Comparison of ENCODE assay signal across 8 cellular contexts in genomic region chr9:121698627-121699270, GRCh38. TPM values are rescaled to one million over a fixed set of nuclear protein-coding genes. Genes with fewer than 3 reads are reported as not detected.
DNase-seq lines count a peak whose midpoint lies in the region; ATAC-seq and TF ChIP-seq lines count a peak whose summit lies in the region.

No MANE protein-coding gene starts in this region.

- DNase-seq in GM13977 (ENCODE audit: low spot score) (peak; percentile 72), thoracic aorta (ENCODE audit: low spot score) (no peak), CD1c-positive myeloid dendritic cell (ENCODE audit: extremely low spot score) (no peak), midbrain (lab: John Stamatoyannopoulos, UW) (no peak)
- DNase-seq in activated T-cell treated with anti-CD3 and anti-CD28 coated beads, Interleukin-2, amount 50 U/mL, for 72 hours, result peak in 1 of 2 donors; percentile 21
- no peak for DNase-seq in stimulated activated CD8-positive, alpha-beta memory T cell treated with anti-CD3 and anti-CD28 coated beads, Interleukin-4, amount 100 ng/mL, for 48 hours

- in situ Hi-C loops in GM13977 (cut with MboI; ENCODE audit: low pct_unique_long_range_greater_than_20kb, low sequenced_read_pairs, unreplicated experiment), result loop anchor here (25.0 kb wide), 1 partner anchor 289 kb away; no protein-coding TSS in a partner anchor

- H3K4me3 ChIP-seq in iPS-11a (ENCODE audit: low read depth, low read length), result peak overlapping the region; percentile 43
- peak overlapping the region; percentile 79 for H3K4me3 ChIP-seq in thoracic aorta

- H3K9me3 ChIP-seq in thoracic aorta, result no peaks in the 10 kb centered on the region

- no peaks in the 10 kb centered on the region for H3K36me3 Mint-ChIP-seq in activated T-cell treated with anti-CD3 and anti-CD28 coated beads, Interleukin-2, amount 50 U/mL, for 72 hours (ENCODE audit: insufficient read depth in 2 of 2)

- peaks cover 12 to 30% of the 10 kb centered on the region in 2 donors for H3K4me1 ChIP-seq in thoracic aorta (ENCODE audit: control insufficient read depth in 1 of 2, low read depth in 2 of 2)

- TF ChIP-seq CTCF in GM13977 (IDR thresholded peaks at IDR 0.05; ENCODE audit: extremely low read depth, insufficient read depth, missing control alignments), result no peak
- TF ChIP-seq CTCF in thoracic aorta (IDR thresholded peaks at IDR 0.05), result no peak

- H3K36me3 ChIP-seq in thoracic aorta, result no peaks in the 10 kb centered on the region

- no peaks in the 10 kb centered on the region for H3K9me3 Mint-ChIP-seq in activated T-cell treated with anti-CD3 and anti-CD28 coated beads, Interleukin-2, amount 50 U/mL, for 72 hours

- H3K27ac Mint-ChIP-seq in activated T-cell treated with anti-CD3 and anti-CD28 coated beads, Interleukin-2, amount 50 U/mL, for 72 hours, result no peak overlapping the region

- peak; percentile 11 for ATAC-seq in HG03354 (IDR thresholded peaks at IDR 0.05; ENCODE audit: poor library complexity, severe bottlenecking, unreplicated experiment)
- ATAC-seq in activated T-cell treated with anti-CD3 and anti-CD28 coated beads, Interleukin-2, amount 50 U/mL, for 72 hours (replicated peaks in 1 of 2), result peak in 1 of 2 donors; percentile 2
- no peak for ATAC-seq in thoracic aorta (ENCODE audit: insufficient number of reproducible peaks, low FRiP score, low read depth)

- no peaks in the 10 kb centered on the region for H3K27me3 ChIP-seq in thoracic aorta (replicated peaks; ENCODE audit: insufficient read depth)

- no peak overlapping the region for H3K27ac ChIP-seq in thoracic aorta

- H3K4me3 Mint-ChIP-seq in activated T-cell treated with anti-CD3 and anti-CD28 coated beads, Interleukin-2, amount 50 U/mL, for 72 hours, result peak overlapping the region; percentile 18 to 59

- H3K27me3 Mint-ChIP-seq in activated T-cell treated with anti-CD3 and anti-CD28 coated beads, Interleukin-2, amount 50 U/mL, for 72 hours (ENCODE audit: low read depth), result peaks cover 51% of the 10 kb centered on the region

- H3K4me1 Mint-ChIP-seq in activated T-cell treated with anti-CD3 and anti-CD28 coated beads, Interleukin-2, amount 50 U/mL, for 72 hours (ENCODE audit: low read depth), result peaks cover 8% of the 10 kb centered on the region

RNA-seq across cellular contexts. Expression of gene DAB2IP, which starts 47.3 kb away (rescaled TPM):
- under 1 TPM; 0.35 to 0.74 TPM for total RNA-seq in activated T-cell treated with anti-CD3 and anti-CD28 coated beads, Interleukin-2, amount 50 U/mL, for 72 hours
- 100 to 1,000 TPM in 1 of 2 donors, 10 to 100 TPM in 1; 87.4 to 104 TPM for total RNA-seq in thoracic aorta

Comparison
In these comparisons a context has a peak if more than half of its experiments do, and no peak if none do; other contexts are left out.
1. RNA of gene DAB2IP, which starts 47.3 kb away (total RNA-seq): 87.4 to 104 TPM in thoracic aorta; 0.35 to 0.74 TPM in activated T-cell treated with anti-CD3 and anti-CD28 coated beads, Interleukin-2, amount 50 U/mL, for 72 hours; every median in the first group is over 10 times any median in the second.